In genomic region chr20:32543570-32544259, GRCh38 we compare ENCODE assay signal across 1 cellular context.
TF ChIP-seq lines count a peak whose summit lies in the region.

No MANE protein-coding gene starts in this region.

TF ChIP-seq in HepG2, 621 proteins besides CTCF, POLR2A, EP300 and RAD21 (continued from another document and continues in another):
- TF ChIP-seq ZHX1 (CRISPR knock-in tag; IDR thresholded peaks at IDR 0.05; ENCODE audit: low read depth) (peak; percentile 97), PRDM4 (CRISPR knock-in tag; IDR thresholded peaks at IDR 0.05; ENCODE audit: borderline replicate concordance) (peak; percentile 69; the same call in 1 of the 2 replicates), ZNF383 (CRISPR knock-in tag; IDR thresholded peaks at IDR 0.05; ENCODE audit: borderline replicate concordance) (no peak), REST (IDR thresholded peaks at IDR 0.05; ENCODE audit: borderline replicate concordance in 1 of 2, low read depth in 1 of 2, low read length in 2 of 2) (peak in 1 of 2 experiments; percentile 75; a peak in 2 of 4 replicates), HNF1B (CRISPR knock-in tag; IDR thresholded peaks at IDR 0.05) (peak; percentile 98), ZNF772 (CRISPR knock-in tag; IDR thresholded peaks at IDR 0.05) (peak; percentile 100), NPAS2 (CRISPR knock-in tag; IDR thresholded peaks at IDR 0.05; ENCODE audit: borderline replicate concordance) (peak; percentile 92; the same call in 1 of the 2 replicates), NBN (conservative IDR thresholded peaks at IDR 0.05) (no peak), ZBTB49 (CRISPR knock-in tag; IDR thresholded peaks at IDR 0.05; ENCODE audit: borderline replicate concordance) (no peak; the same call in 1 of the 2 replicates), ZSCAN9 (CRISPR knock-in tag; IDR thresholded peaks at IDR 0.05; ENCODE audit: borderline replicate concordance) (peak; percentile 99), SP2 (CRISPR knock-in tag; IDR thresholded peaks at IDR 0.05) (no peak), JDP2 (CRISPR knock-in tag; IDR thresholded peaks at IDR 0.05; ENCODE audit: borderline replicate concordance) (peak; percentile 96; the same call in 1 of the 2 replicates), ARID3A (IDR thresholded peaks at IDR 0.05; ENCODE audit: low read depth, low read length) (no peak), STAT5B (CRISPR knock-in tag; IDR thresholded peaks at IDR 0.05) (peak; percentile 87), FOXP1 (IDR thresholded peaks at IDR 0.05) (peak; percentile 35; the same call in 1 of the 2 replicates), FOXP1 (CRISPR knock-in tag; IDR thresholded peaks at IDR 0.05) (peak; percentile 93), ELF3 (CRISPR knock-in tag; IDR thresholded peaks at IDR 0.05) (peak; percentile 96), ZBTB14 (CRISPR knock-in tag; IDR thresholded peaks at IDR 0.05) (peak; percentile 45; the same call in 1 of the 2 replicates), TEAD2 (CRISPR knock-in tag; IDR thresholded peaks at IDR 0.05) (peak; percentile 90; the same call in 1 of the 2 replicates), KLF12 (CRISPR knock-in tag; IDR thresholded peaks at IDR 0.05; ENCODE audit: borderline replicate concordance) (peak; percentile 97), KLF6 (CRISPR knock-in tag; IDR thresholded peaks at IDR 0.05) (peak; percentile 85; the same call in 1 of the 2 replicates), SALL2 (CRISPR knock-in tag; IDR thresholded peaks at IDR 0.05) (no peak; the same call in 1 of the 2 replicates), PTBP1 (IDR thresholded peaks at IDR 0.05; ENCODE audit: low read depth, low read length, poor library complexity, severe bottlenecking) (no peak), PITX1 (CRISPR knock-in tag; IDR thresholded peaks at IDR 0.05) (peak; percentile 98), TGIF2 (CRISPR knock-in tag; IDR thresholded peaks at IDR 0.05) (peak; percentile 97), EZH2 (conservative IDR thresholded peaks at IDR 0.05; ENCODE audit: low read depth, low read length) (no peak), MXD1 (CRISPR knock-in tag; IDR thresholded peaks at IDR 0.05) (peak; percentile 97), MYPOP (CRISPR knock-in tag; IDR thresholded peaks at IDR 0.05) (peak; percentile 92; the same call in 1 of the 2 replicates), YY1 (IDR thresholded peaks at IDR 0.05; ENCODE audit: insufficient read depth, insufficient replicate concordance, low read depth, low read length) (peak; percentile 65), RELA (CRISPR knock-in tag; IDR thresholded peaks at IDR 0.05) (peak; percentile 77; the same call in 1 of the 2 replicates), ZNF552 (CRISPR knock-in tag; IDR thresholded peaks at IDR 0.05; ENCODE audit: borderline replicate concordance) (peak; percentile 92), SMC3 (IDR thresholded peaks at IDR 0.05; ENCODE audit: low read length) (peak; percentile 31; the same call in 1 of the 2 replicates), ZEB1 (IDR thresholded peaks at IDR 0.05; ENCODE audit: insufficient replicate concordance, low read depth) (no peak), ZNF468 (CRISPR knock-in tag; IDR thresholded peaks at IDR 0.05) (no peak), YEATS2 (CRISPR knock-in tag; IDR thresholded peaks at IDR 0.05; ENCODE audit: borderline replicate concordance) (peak; percentile 87), GFI1 (CRISPR knock-in tag; IDR thresholded peaks at IDR 0.05; ENCODE audit: borderline replicate concordance) (peak; percentile 79), CENPX (CRISPR knock-in tag; IDR thresholded peaks at IDR 0.05) (no peak), NFKB2 (CRISPR knock-in tag; IDR thresholded peaks at IDR 0.05; ENCODE audit: borderline replicate concordance) (peak; percentile 99)
